ENCODE assay signal across 28 cellular contexts in genomic region chr1:14332158-14332557, GRCh38.
DNase-seq lines count a peak whose midpoint lies in the region; ATAC-seq and TF ChIP-seq lines count a peak whose summit lies in the region.
"Had no signal": no experiment of that assay in that cellular context is flagged by ENCODE, and none has a peak within 500 bp of the region (broad histone marks: within the 10 kb centered on the region; RNA-seq: fewer than 3 reads in every experiment).

No MANE protein-coding gene starts in this region.

- no peaks in the 10 kb centered on the region for H4K20me1 ChIP-seq in GM23338 (replicated peaks; ENCODE audit: insufficient read depth)
- H4K20me1 ChIP-seq: BLaER1 treated with 17β-estradiol and CSF1 and Interleukin-3, amounts not matched to agents 10 nM and 100 nM had no signal

- H3K27me3 ChIP-seq in GM23338 (ENCODE audit: insufficient read depth), result no peaks in the 10 kb centered on the region
- H3K27me3 ChIP-seq in mesendoderm (ENCODE audit: insufficient read depth, low read length, poor library complexity), result no peaks in the 10 kb centered on the region
- H3K27me3 ChIP-seq: BLaER1 treated with 17β-estradiol and CSF1 and Interleukin-3, amounts not matched to agents 10 nM and 100 nM; neutrophil; testis; uterus had no signal

- H3K4me3 ChIP-seq in GM23338, result no peak overlapping the region
- H3K4me3 ChIP-seq in astrocyte of the cerebellum (ENCODE audit: low read depth, low read length), result no peak overlapping the region
- no peak overlapping the region for H3K4me3 ChIP-seq in mesendoderm (ENCODE audit: low read length)
- H3K4me3 ChIP-seq: BLaER1 treated with 17β-estradiol and CSF1 and Interleukin-3, amounts not matched to agents 10 nM and 100 nM; coronary artery; spleen; testis; uterus had no signal

- peaks cover 6% of the 10 kb centered on the region; the same call in 1 of the 2 replicates for H3K9me2 ChIP-seq in GM23338 (ENCODE audit: insufficient read depth)

- no peak overlapping the region for H2BK120ac ChIP-seq in mesendoderm (ENCODE audit: low read depth, low read length)

- H3K23ac ChIP-seq in mesendoderm (ENCODE audit: low read length), result no peak overlapping the region

- peaks cover 3% of the 10 kb centered on the region for H3K27me3 Mint-ChIP-seq in GM23338 (ENCODE audit: insufficient read depth, low read depth, poor library complexity)

- H3K4me2 ChIP-seq in GM23338, result no peak overlapping the region
- H3K4me2 ChIP-seq in mesendoderm (ENCODE audit: low read length), result no peak overlapping the region
- H3K4me2 ChIP-seq: BLaER1 treated with 17β-estradiol and CSF1 and Interleukin-3, amounts not matched to agents 10 nM and 100 nM had no signal

- H2AFZ ChIP-seq in GM23338, result 0 out of 2 replicates have a peak overlapping the region, but pooled peaks have one; percentile 61

- in situ Hi-C loops in astrocyte of the cerebellum (cut with HindIII; ENCODE audit: low sequenced_read_pairs), result no loop called here

- TF ChIP-seq CTCF in GM23338 (conservative IDR thresholded peaks at IDR 0.05; ENCODE audit: low read depth in 2 of 2) (no peak), astrocyte of the cerebellum (IDR thresholded peaks at IDR 0.05; ENCODE audit: low read depth, low read length, missing control alignments) (no peak)

- peaks cover 5% of the 10 kb centered on the region; the same call in 2 of the 3 replicates for H3K4me1 Mint-ChIP-seq in GM23338
- H3K4me1 Mint-ChIP-seq: mesothelial cell of epicardium had no signal

- no CpG with 5 or more reads among the region's 4 CpGs for WGBS in mesendoderm (ENCODE audit: extremely low coverage, insufficient coverage, low lambda C conversion rate)

- H3K18ac ChIP-seq in mesendoderm (ENCODE audit: low read length), result no peak overlapping the region

- no peak overlapping the region for H2BK15ac ChIP-seq in mesendoderm (replicated peaks; ENCODE audit: low read depth)

- no peaks in the 10 kb centered on the region for H3K79me2 ChIP-seq in GM23338 (replicated peaks; ENCODE audit: insufficient read depth)
- H3K79me2 ChIP-seq in mesendoderm (ENCODE audit: control insufficient read depth, insufficient read depth, low read length), result no peaks in the 10 kb centered on the region

- no peak overlapping the region for H3K27ac ChIP-seq in GM23338 (ENCODE audit: low read depth)
- H3K27ac ChIP-seq in mesendoderm (ENCODE audit: low read depth, low read length), result no peak overlapping the region
- H3K27ac ChIP-seq: BLaER1 treated with 17β-estradiol and CSF1 and Interleukin-3, amounts not matched to agents 10 nM and 100 nM; coronary artery; neutrophil; spleen; testis; uterus had no signal

- H3K36me3 Mint-ChIP-seq in GM23338 (ENCODE audit: low read depth), result peaks cover 8% of the 10 kb centered on the region; the same call in 2 of the 3 replicates
- H3K36me3 Mint-ChIP-seq: mesothelial cell of epicardium had no signal

- H3K4me1 ChIP-seq in GM23338 (ENCODE audit: insufficient read depth) (0 out of 2 replicates have a peak, but pooled peaks cover 8% of the 10 kb centered on the region), mesendoderm (ENCODE audit: control insufficient read depth, low read depth, low read length) (no peaks in the 10 kb centered on the region)
- H3K4me1 ChIP-seq: spleen, testis, uterus had no signal

- no peak overlapping the region for H3K4me3 Mint-ChIP-seq in GM23338
- H3K4me3 Mint-ChIP-seq: mesothelial cell of epicardium; stimulated activated naive CD8-positive, alpha-beta T cell treated with anti-CD3 and anti-CD28 coated beads, Interleukin-15, Interleukin-2, amounts not matched to agents 100 ng/mL and 50 ng/mL, for 24 hours had no signal

- no peak overlapping the region for H3K27ac Mint-ChIP-seq in GM23338
- H3K27ac Mint-ChIP-seq: mesothelial cell of epicardium; stimulated activated naive CD8-positive, alpha-beta T cell treated with anti-CD3 and anti-CD28 coated beads, Interleukin-15, Interleukin-2, amounts not matched to agents 100 ng/mL and 50 ng/mL, for 24 hours had no signal

- no peak overlapping the region for H4K8ac ChIP-seq in mesendoderm (ENCODE audit: low read depth, low read length)

- no peaks in the 10 kb centered on the region for H3K79me1 ChIP-seq in mesendoderm (ENCODE audit: low read length)

- H2AK5ac ChIP-seq in mesendoderm (ENCODE audit: low read length), result no peak overlapping the region

- no peak overlapping the region for H4K5ac ChIP-seq in mesendoderm (ENCODE audit: low read length)

- H2BK5ac ChIP-seq in mesendoderm (ENCODE audit: low read length), result no peak overlapping the region

- H3K9ac ChIP-seq in mesendoderm (ENCODE audit: low read length), result no peak overlapping the region
- H3K9ac ChIP-seq: BLaER1 treated with 17β-estradiol and CSF1 and Interleukin-3, amounts not matched to agents 10 nM and 100 nM had no signal

- no peaks in the 10 kb centered on the region for H3F3A ChIP-seq in GM23338 (replicated peaks; ENCODE audit: low read depth)

- peak; percentile 10 for DNase-seq in AG08395 (ENCODE audit: low spot score)
- DNase-seq in GM23338 (ENCODE audit: low spot score), result no peak
- peak; percentile 9 for DNase-seq in astrocyte of the cerebellum (ENCODE audit: low read depth)
- DNase-seq in mesendoderm, result peak; percentile 55
- no peak for DNase-seq in NCI-H1930 (lab: John Stamatoyannopoulos, UW)
- no peak for DNase-seq in activated CD4-positive, CD25-positive, alpha-beta regulatory T cell treated with anti-CD3 and anti-CD28 coated beads, Interleukin-2, amount 50 U/mL, for 72 hours
- no peak for DNase-seq in NCI-H748 (lab: John Stamatoyannopoulos, UW; ENCODE audit: unreplicated experiment)
- DNase-seq: activated CD4-positive, alpha-beta T cell treated with anti-CD3 and anti-CD28 coated beads, Interleukin-2, amount 50 U/mL, for 4 hours; activated naive CD4-positive, alpha-beta T cell treated with anti-CD3 and anti-CD28 coated beads, Interleukin-2, amount 50 U/mL, for 16 hours; anterior cingulate cortex; effector CD8-positive, alpha-beta T cell; islet precursor cell; NCI-H1092 treated with DMSO at 0.1 percent for 48 hours; NCI-H187; NCI-H526; right cardiac atrium; spleen; stimulated activated CD4-positive, alpha-beta T cell treated with anti-CD3 and anti-CD28 coated beads, Interleukin-2, amount 100 ng/mL, for 24 hours; T-helper 2 cell; testis; uterus had no signal

- ATAC-seq in GM23338, result no peak
- ATAC-seq: right cardiac atrium, Right ventricle myocardium inferior, SK-N-SH treated with all-trans-retinoic acid at 6 μM for 48 hours had no signal

- peaks cover 14% of the 10 kb centered on the region for H3K9me3 Mint-ChIP-seq in GM23338
- H3K9me3 Mint-ChIP-seq: stimulated activated naive CD8-positive, alpha-beta T cell treated with anti-CD3 and anti-CD28 coated beads, Interleukin-15, Interleukin-2, amounts not matched to agents 100 ng/mL and 50 ng/mL, for 24 hours had no signal

- no peak overlapping the region for H3K4ac ChIP-seq in mesendoderm (ENCODE audit: low read depth, low read length)

- H3K36me3 ChIP-seq in GM23338 (ENCODE audit: insufficient read depth), result no peaks in the 10 kb centered on the region
- H3K36me3 ChIP-seq in mesendoderm (ENCODE audit: control insufficient read depth, insufficient read depth, low read length), result no peaks in the 10 kb centered on the region
- H3K36me3 ChIP-seq: BLaER1 treated with 17β-estradiol and CSF1 and Interleukin-3, amounts not matched to agents 10 nM and 100 nM; neutrophil; spleen; uterus had no signal

- no peak overlapping the region for H3K56ac ChIP-seq in mesendoderm (ENCODE audit: low read length)

TF ChIP-seq in GM23338, 12 proteins besides CTCF, POLR2A, EP300 and RAD21 (continues in another document):
- TF ChIP-seq JUNB (IDR thresholded peaks at IDR 0.05; ENCODE audit: unreplicated experiment) (no peak), NANOG (IDR thresholded peaks at IDR 0.05; ENCODE audit: borderline replicate concordance) (no peak), POLR2AphosphoS5 (IDR thresholded peaks at IDR 0.05; ENCODE audit: low read depth) (no peak), EZH2 (IDR thresholded peaks at IDR 0.05; ENCODE audit: low read depth, unreplicated experiment) (no peak), STAT1 (IDR thresholded peaks at IDR 0.05; ENCODE audit: unreplicated experiment) (no peak), CREB1 (CRISPR knock-in tag; IDR thresholded peaks at IDR 0.05; ENCODE audit: low read depth) (no peak), EZH2phosphoT487 (IDR thresholded peaks at IDR 0.05; ENCODE audit: unreplicated experiment) (no peak), ZNF114 (CRISPR knock-in tag; IDR thresholded peaks at IDR 0.05) (no peak), ZNF331 (CRISPR knock-in tag; IDR thresholded peaks at IDR 0.05; ENCODE audit: low read depth) (no peak), REST (IDR thresholded peaks at IDR 0.05; ENCODE audit: unreplicated experiment) (no peak)

Comparison
In these comparisons a context has a peak if more than half of its experiments do, and no peak if none do; other contexts are left out.
1. DNase-seq: peak in AG08395 (single experiment), astrocyte of the cerebellum (single experiment) and mesendoderm (single experiment); none in GM23338 (single experiment), NCI-H1930 (0 of 2), activated CD4-positive, CD25-positive, alpha-beta regulatory T cell treated with anti-CD3 and anti-CD28 coated beads, Interleukin-2, amount 50 U/mL, for 72 hours (single experiment) and NCI-H748 (single experiment).